In the genomic region with DNA sequence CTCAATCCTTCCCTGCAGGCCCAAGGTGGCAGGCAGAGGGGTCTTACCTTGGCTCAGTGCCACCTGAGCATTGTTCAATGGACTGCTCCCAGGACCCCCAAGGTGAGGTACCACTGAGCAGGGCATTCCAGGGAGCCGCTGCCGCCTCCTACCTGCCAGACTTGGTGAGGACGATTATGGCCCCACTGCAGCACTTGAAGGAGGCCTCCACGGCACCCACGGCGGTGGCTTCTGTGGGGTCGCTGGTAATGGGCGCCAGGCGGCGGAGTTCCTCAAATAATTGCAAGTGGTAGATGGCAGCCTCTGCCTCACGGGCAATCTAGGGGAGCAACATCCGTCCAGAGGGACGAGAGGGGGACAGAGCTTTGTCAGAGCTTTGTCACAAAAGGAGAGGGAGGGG, we compare ENCODE assay signal across 19 cellular contexts. TPM values are rescaled to one million over a fixed set of nuclear protein-coding genes. Genes with fewer than 3 reads are reported as not detected.
DNase-seq lines count a peak whose midpoint lies in the region; ATAC-seq and TF ChIP-seq lines count a peak whose summit lies in the region.
"Had no signal": no experiment of that assay in that cellular context is flagged by ENCODE, and none has a peak within 500 bp of the region (broad histone marks: within the 10 kb centered on the region; RNA-seq: fewer than 3 reads in every experiment).

No MANE protein-coding gene starts in this region.

- no peak overlapping the region for H3K4me3 ChIP-seq in right atrium auricular region
- H3K4me3 ChIP-seq in mammary epithelial cell (replicated peaks in 1 of 3; ENCODE audit: insufficient read depth in 1 of 3, low read depth in 2 of 3, low read length in 3 of 3): no peak overlapping the region
- no peak overlapping the region for H3K4me3 ChIP-seq in vagina

- intact Hi-C loops in Right ventricle myocardium inferior (cut with DNase I) (loop anchor here (2.0 to 5.0 kb wide), 2 partner anchors 20 to 70 kb away; a partner anchor contains a TSS), mammary epithelial cell (cut with micrococcal nuclease) (no loop called here), vagina (cut with DNase I) (loop anchor here (10.0 kb wide), 1 partner anchor 72 kb away; a partner anchor contains a TSS)

- peak overlapping the region; percentile 74 to 81 for H3K27ac ChIP-seq in right atrium auricular region
- peak overlapping the region; percentile 63 for H3K27ac ChIP-seq in mammary epithelial cell (ENCODE audit: insufficient read depth, low read depth, low read length)
- H3K27ac ChIP-seq in vagina: peak overlapping the region; percentile 36
- H3K27ac ChIP-seq: brain microvascular endothelial cell had no signal

- peaks cover 5% of the 10 kb centered on the region for H3K4me1 Mint-ChIP-seq in neural crest cell

- in situ Hi-C loops in mammary epithelial cell (cut with MboI; ENCODE audit: low sequenced_read_pairs in 2 of 2): no loop called here

- H3K36me3 Mint-ChIP-seq in neural crest cell (ENCODE audit: low read depth): peaks cover 32% of the 10 kb centered on the region

- H3K9me3 ChIP-seq in right atrium auricular region: no peaks in the 10 kb centered on the region
- no peaks in the 10 kb centered on the region for H3K9me3 ChIP-seq in mammary epithelial cell (replicated peaks; ENCODE audit: insufficient read depth, low read length)
- H3K9me3 ChIP-seq in vagina: no peaks in the 10 kb centered on the region

- CTCF ChIA-PET in mammary epithelial cell (lab: Charles Lee; ENCODE audit: low non-redundant PET): no interaction called here

- H3K4me1 ChIP-seq in right atrium auricular region: peaks cover 0 to 47% of the 10 kb centered on the region in 2 donors
- peaks cover 96% of the 10 kb centered on the region for H3K4me1 ChIP-seq in mammary epithelial cell (ENCODE audit: insufficient read depth, low read length)
- peaks cover 18% of the 10 kb centered on the region for H3K4me1 ChIP-seq in vagina

- ATAC-seq in Right ventricle myocardium inferior: no peak

- WGBS in mammary epithelial cell (ENCODE audit: low coverage, missing lambda C conversion rate): 89% methylated on average over 13 of the region's 13 CpGs

- no TSS peak for BruUV-seq in mammary epithelial cell (replicated peaks; lab: Mats Ljungman, UMichigan)

- peaks cover 85% of the 10 kb centered on the region for H3K36me3 ChIP-seq in right atrium auricular region
- H3K36me3 ChIP-seq in mammary epithelial cell (ENCODE audit: insufficient read depth, low read length): peaks cover 71% of the 10 kb centered on the region
- H3K36me3 ChIP-seq in vagina: peaks cover 5 to 80% of the 10 kb centered on the region in 2 donors

- H4K20me1 ChIP-seq in mammary epithelial cell (ENCODE audit: insufficient read depth, low read length): peaks cover 11% of the 10 kb centered on the region

- no peak overlapping the region for H3K9ac ChIP-seq in mammary epithelial cell (ENCODE audit: insufficient read depth, low read length)

- H3K27me3 Mint-ChIP-seq in neural crest cell (ENCODE audit: low read depth): peaks cover 25% of the 10 kb centered on the region

- no peak for TF ChIP-seq POLR2A in vagina (IDR thresholded peaks at IDR 0.05)

- DNase-seq in right atrium auricular region (ENCODE audit: low spot score) (no peak), Right ventricle myocardium inferior (ENCODE audit: missing footprints) (no peak), mammary epithelial cell (no peak), neural crest cell (ENCODE audit: low read depth, low spot score) (no peak), vagina (ENCODE audit: extremely low spot score in 2 of 2) (no peak), NCI-H748 treated with DMSO at 0.1 percent for 48 hours (lab: John Stamatoyannopoulos, UW) (no peak), AG08396 (ENCODE audit: low spot score) (no peak), hepatic stellate cell (ENCODE audit: low spot score) (no peak)
- DNase-seq: activated CD4-positive, CD25-positive, alpha-beta regulatory T cell treated with anti-CD3 and anti-CD28 coated beads, Interleukin-2, amount 50 U/mL, for 72 hours; activated CD8-positive, alpha-beta memory T cell treated with anti-CD3 and anti-CD28 coated beads, Interleukin-2, amount 50 U/mL, for 4 hours; activated naive CD4-positive, alpha-beta T cell; brain microvascular endothelial cell; COR-L47; foreskin melanocyte; NCI-H1436; nephron progenitor cell; SHP77 treated with DMSO at 0.1 percent for 48 hours had no signal

- H3K4me3 Mint-ChIP-seq in neural crest cell: no peak overlapping the region
- H3K4me3 Mint-ChIP-seq: memory B cell, nephron progenitor cell had no signal

- H2AFZ ChIP-seq in mammary epithelial cell (ENCODE audit: low read depth, low read length): no peak overlapping the region

- H3K27me3 ChIP-seq in right atrium auricular region (no peaks in the 10 kb centered on the region), mammary epithelial cell (ENCODE audit: insufficient read depth, low read length) (no peaks in the 10 kb centered on the region), vagina (no peaks in the 10 kb centered on the region)
- H3K27me3 ChIP-seq: brain microvascular endothelial cell had no signal

- no peak for TF ChIP-seq CTCF in right atrium auricular region (IDR thresholded peaks at IDR 0.05)
- TF ChIP-seq CTCF in mammary epithelial cell (conservative IDR thresholded peaks at IDR 0.05 in 1 of 2, IDR thresholded peaks at IDR 0.05 in 1 of 2; ENCODE audit: extremely low read depth in 1 of 2, insufficient read depth in 1 of 2, low read depth in 1 of 2, low read length in 2 of 2): no peak
- TF ChIP-seq CTCF in neural crest cell (conservative IDR thresholded peaks at IDR 0.05): no peak
- TF ChIP-seq CTCF in vagina (IDR thresholded peaks at IDR 0.05): no peak

- dilution Hi-C loops in mammary epithelial cell (cut with HindIII; ENCODE audit: low sequenced_read_pairs): loop anchor here (5.0 kb wide), 1 partner anchor 70 kb away; a partner anchor contains a TSS

- peaks cover 66% of the 10 kb centered on the region for H3K79me2 ChIP-seq in mammary epithelial cell (ENCODE audit: insufficient read depth, low read length)

- H3K9me3 Mint-ChIP-seq in neural crest cell: no peaks in the 10 kb centered on the region
- H3K9me3 Mint-ChIP-seq: memory B cell, nephron progenitor cell had no signal

- no peak overlapping the region for H3K4me2 ChIP-seq in mammary epithelial cell (ENCODE audit: insufficient read depth, low read depth, low read length)

- peak overlapping the region; percentile 43 for H3K27ac Mint-ChIP-seq in neural crest cell (ENCODE audit: unreplicated experiment)

RNA-seq across cellular contexts. Expression of a gene that starts 4.7 kb away (rescaled TPM):
- total RNA-seq in right atrium auricular region: under 1 TPM in 1 of 2 donors, not detected in 1; 0.83 TPM
- not detected for total RNA-seq in Right ventricle myocardium inferior
- 10 to 100 TPM; 16.0 to 45.0 TPM for total RNA-seq in mammary epithelial cell
- 13.0 TPM for polyA plus RNA-seq in mammary epithelial cell
- 14.2 TPM for polyA minus RNA-seq in mammary epithelial cell
- total RNA-seq in neural crest cell: 0.35 and 0.48 TPM in 2 replicates
- 7.4 TPM for total RNA-seq in vagina
- total RNA-seq: T-helper 2 cell treated with Interferon-gamma antibody and Interleukin-4, amounts not matched to agents 100 ng/mL and 5 ng/mL, for 36 hours had no signal

RNA-seq across cellular contexts. Expression of a gene that starts 28.7 kb away (rescaled TPM):
- total RNA-seq in right atrium auricular region (100 to 1,000 TPM; 538 to 934 TPM), Right ventricle myocardium inferior (1,022 TPM), mammary epithelial cell (1,000 to 10,000 TPM; 2,783 to 3,063 TPM), neural crest cell (905 and 917 TPM in 2 replicates), vagina (484 TPM)
- polyA plus RNA-seq in mammary epithelial cell: 3,498 TPM
- 5,832 TPM for polyA minus RNA-seq in mammary epithelial cell
